ENCODE assay signal across 16 cellular contexts in genomic region chr12:131147894-131148293, GRCh38.
"Had no signal": no experiment of that assay in that cellular context is flagged by ENCODE, and none has a peak within 500 bp of the region (broad histone marks: within the 10 kb centered on the region; RNA-seq: fewer than 3 reads in every experiment).

No MANE protein-coding gene starts in this region.

- H3K27ac Mint-ChIP-seq: activated CD4-positive, alpha-beta T cell treated with anti-CD3 and anti-CD28 coated beads for 36 hours; activated CD8-positive, alpha-beta T cell treated with anti-CD3 and anti-CD28 coated beads, Interleukin-2, amount 10 ng/mL, durations not matched to agents 7 days and 5 days; activated naive CD4-positive, alpha-beta T cell treated with anti-CD3 and anti-CD28 coated beads for 36 hours; activated T-helper 1 cell treated with anti-CD3 and anti-CD28 coated beads, Interleukin-12 subunit alpha, Interleukin-12 subunit beta, Interleukin-2, Interleukin-4 antibody, amounts not matched to agents 30 ng/mL and 10 ng/mL and 1 ng/mL, durations not matched to agents 14 hours and 24 hours and 36 hours; nephron had no signal

- H3K27ac ChIP-seq: esophagus muscularis mucosa, suprapubic skin, upper lobe of left lung, WERI-Rb-1 had no signal

- DNase-seq: activated CD4-positive, alpha-beta T cell treated with anti-CD3 and anti-CD28 coated beads for 36 hours; activated CD8-positive, alpha-beta memory T cell treated with anti-CD3 and anti-CD28 coated beads, Interleukin-2, amount 50 U/mL, for 48 hours; activated CD8-positive, alpha-beta T cell treated with anti-CD3 and anti-CD28 coated beads, Interleukin-2, amount 10 ng/mL, durations not matched to agents 7 days and 5 days; activated naive CD4-positive, alpha-beta T cell treated with anti-CD3 and anti-CD28 coated beads for 36 hours; foreskin fibroblast; glutamatergic neuron; mammary epithelial cell; stimulated activated CD4-positive, alpha-beta T cell treated with anti-CD3 and anti-CD28 coated beads, Interleukin-12 subunit alpha, Interleukin-12 subunit beta, amount 100 ng/mL, for 4 hours; stimulated activated naive CD8-positive, alpha-beta T cell treated with anti-CD3 and anti-CD28 coated beads, Interleukin-15, Interleukin-2, amounts not matched to agents 100 U/mL and 50 U/mL, for 24 hours; upper lobe of left lung; WERI-Rb-1 had no signal

- H3K4me3 Mint-ChIP-seq: activated CD4-positive, alpha-beta T cell treated with anti-CD3 and anti-CD28 coated beads for 36 hours; activated CD8-positive, alpha-beta T cell treated with anti-CD3 and anti-CD28 coated beads, Interleukin-2, amount 10 ng/mL, durations not matched to agents 7 days and 5 days; activated naive CD4-positive, alpha-beta T cell treated with anti-CD3 and anti-CD28 coated beads for 36 hours; activated T-helper 1 cell treated with anti-CD3 and anti-CD28 coated beads, Interleukin-12 subunit alpha, Interleukin-12 subunit beta, Interleukin-2, Interleukin-4 antibody, amounts not matched to agents 30 ng/mL and 10 ng/mL and 1 ng/mL, durations not matched to agents 14 hours and 24 hours and 36 hours; nephron had no signal

- H3K36me3 ChIP-seq: esophagus muscularis mucosa, suprapubic skin, upper lobe of left lung, WERI-Rb-1 had no signal

- H3K4me1 Mint-ChIP-seq: activated CD4-positive, alpha-beta T cell treated with anti-CD3 and anti-CD28 coated beads for 36 hours had no signal

- ATAC-seq: activated CD4-positive, alpha-beta T cell treated with anti-CD3 and anti-CD28 coated beads for 36 hours; activated CD8-positive, alpha-beta T cell treated with anti-CD3 and anti-CD28 coated beads, Interleukin-2, amount 10 ng/mL, durations not matched to agents 7 days and 5 days; left colon; stimulated activated naive CD8-positive, alpha-beta T cell treated with anti-CD3 and anti-CD28 coated beads, Interleukin-15, Interleukin-2, amounts not matched to agents 100 U/mL and 50 U/mL, for 24 hours had no signal

- H3K9me3 Mint-ChIP-seq: activated T-helper 1 cell treated with anti-CD3 and anti-CD28 coated beads, Interleukin-12 subunit alpha, Interleukin-12 subunit beta, Interleukin-2, Interleukin-4 antibody, amounts not matched to agents 30 ng/mL and 10 ng/mL and 1 ng/mL, durations not matched to agents 14 hours and 24 hours and 36 hours had no signal

- H3K27me3 ChIP-seq: esophagus muscularis mucosa, upper lobe of left lung had no signal

- H3K4me1 ChIP-seq: suprapubic skin, upper lobe of left lung had no signal

- H3K4me3 ChIP-seq: esophagus muscularis mucosa, suprapubic skin, upper lobe of left lung had no signal

- H3K9me3 ChIP-seq: esophagus muscularis mucosa, suprapubic skin, upper lobe of left lung had no signal
